1 cellular context compared by ENCODE assay signal in the genomic region with DNA sequence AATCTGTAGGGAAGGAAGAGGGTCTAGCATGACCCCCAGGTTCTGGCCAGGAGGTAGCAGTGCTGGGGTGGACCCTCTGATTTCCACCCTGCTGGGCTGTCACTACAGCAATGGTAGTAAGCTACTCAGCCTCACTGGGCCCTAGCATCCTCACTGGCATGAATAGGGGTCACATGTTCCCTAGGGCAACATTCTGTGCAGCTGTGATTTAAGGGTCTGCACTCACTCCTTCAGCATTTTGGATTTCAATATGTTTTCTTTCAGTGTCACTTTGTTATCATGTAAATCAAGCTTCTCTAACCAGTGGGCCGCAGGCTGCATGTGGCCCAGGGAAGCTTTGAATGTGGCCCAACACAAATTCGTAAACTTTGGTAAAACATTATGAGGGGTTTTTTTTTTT.
TF ChIP-seq lines count a peak whose summit lies in the region.

No MANE protein-coding gene starts in this region.

TF ChIP-seq in A549, 52 proteins besides CTCF, POLR2A, EP300 and RAD21 (continued from another document):
- TF ChIP-seq POLR2AphosphoS2 (conservative IDR thresholded peaks at IDR 0.05; ENCODE audit: low read length) (no peak), BHLHE40 (IDR thresholded peaks at IDR 0.05; ENCODE audit: low read depth, low read length) (no peak), SREBF2 (IDR thresholded peaks at IDR 0.05) (no peak), RFX5 (IDR thresholded peaks at IDR 0.05) (no peak), PHF8 (IDR thresholded peaks at IDR 0.05; ENCODE audit: borderline replicate concordance, low read depth) (no peak), NFE2L2 (conservative IDR thresholded peaks at IDR 0.05; ENCODE audit: low read length) (no peak), TFCP2L1 (CRISPR knock-in tag; IDR thresholded peaks at IDR 0.05) (no peak), JUNB (IDR thresholded peaks at IDR 0.05) (no peak), NR3C1 (IDR thresholded peaks at IDR 0.05) (no peak), CEBPB (IDR thresholded peaks at IDR 0.05) (no peak)
- TF ChIP-seq, protein P1, sequence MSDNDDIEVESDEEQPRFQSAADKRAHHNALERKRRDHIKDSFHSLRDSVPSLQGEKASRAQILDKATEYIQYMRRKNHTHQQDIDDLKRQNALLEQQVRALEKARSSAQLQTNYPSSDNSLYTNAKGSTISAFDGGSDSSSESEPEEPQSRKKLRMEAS (IDR thresholded peaks at IDR 0.05), result no peak
